ENCODE assay signal across 8 cellular contexts in genomic region chr1:30908446-30908885, GRCh38. TPM values are rescaled to one million over a fixed set of nuclear protein-coding genes. Genes with fewer than 3 reads are reported as not detected.
DNase-seq lines count a peak whose midpoint lies in the region; ATAC-seq, FAIRE-seq and TF ChIP-seq lines count a peak whose summit lies in the region.

A gene with protein sequence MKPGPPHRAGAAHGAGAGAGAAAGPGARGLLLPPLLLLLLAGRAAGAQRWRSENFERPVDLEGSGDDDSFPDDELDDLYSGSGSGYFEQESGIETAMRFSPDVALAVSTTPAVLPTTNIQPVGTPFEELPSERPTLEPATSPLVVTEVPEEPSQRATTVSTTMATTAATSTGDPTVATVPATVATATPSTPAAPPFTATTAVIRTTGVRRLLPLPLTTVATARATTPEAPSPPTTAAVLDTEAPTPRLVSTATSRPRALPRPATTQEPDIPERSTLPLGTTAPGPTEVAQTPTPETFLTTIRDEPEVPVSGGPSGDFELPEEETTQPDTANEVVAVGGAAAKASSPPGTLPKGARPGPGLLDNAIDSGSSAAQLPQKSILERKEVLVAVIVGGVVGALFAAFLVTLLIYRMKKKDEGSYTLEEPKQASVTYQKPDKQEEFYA (minus strand): TSS chr1:30908758. CDS start chr1:30908586, 172 bp downstream.

- H3K79me1 ChIP-seq in IMR-90 (ENCODE audit: low read depth in 1 of 2, low read length in 2 of 2), result peaks cover 31 to 48% of the 10 kb centered on the region in 2 experiments

- no peak for TF ChIP-seq CTCF in CD14-positive monocyte (IDR thresholded peaks at IDR 0.05)
- TF ChIP-seq CTCF in IMR-90 (conservative IDR thresholded peaks at IDR 0.05; ENCODE audit: low read depth, low read length), result no peak
- no peak for TF ChIP-seq CTCF in GM12878 (IDR thresholded peaks at IDR 0.05 in 2 of 3, conservative IDR thresholded peaks at IDR 0.05 in 1 of 3; ENCODE audit: control insufficient read depth in 2 of 3, extremely low read depth in 1 of 3, insufficient read depth in 1 of 3, low read depth in 3 of 3, low read length in 3 of 3)
- no peak for TF ChIP-seq CTCF in smooth muscle cell (IDR thresholded peaks at IDR 0.05; ENCODE audit: borderline replicate concordance, insufficient read depth, poor library complexity, severe bottlenecking)

- peaks cover 12% of the 10 kb centered on the region for H3F3A ChIP-seq in smooth muscle cell (ENCODE audit: low read depth)

- peaks cover 62% of the 10 kb centered on the region for H3K4me1 Mint-ChIP-seq in CD14-positive monocyte

- H3K9ac ChIP-seq in IMR-90 (ENCODE audit: low read depth, low read length) (peak within 1 kb of the TSS; percentile 81), GM12878 (ENCODE audit: control insufficient read depth, insufficient read depth, low read length) (no peak within 1 kb of the TSS), smooth muscle cell (ENCODE audit: low read depth) (peak within 1 kb of the TSS; percentile 77)

- peaks cover 7 to 10% of the 10 kb centered on the region in 2 donors for H3K36me3 Mint-ChIP-seq in CD14-positive monocyte

- SMC1A ChIA-PET in GM12878 (lab: Charles Lee; ENCODE audit: uncharacterized antibody, unreplicated experiment), result no interaction called here

- H3K27me3 ChIP-seq in IMR-90 (ENCODE audit: control insufficient read depth, insufficient read depth, low read length) (no peaks in the 10 kb centered on the region), GM12878 (replicated peaks in 1 of 2; ENCODE audit: control insufficient read depth in 2 of 2, insufficient read depth in 2 of 2, low read length in 1 of 2) (peaks cover 16% of the 10 kb centered on the region in 2 experiments), smooth muscle cell (ENCODE audit: low read depth) (no peaks in the 10 kb centered on the region)

- CTCF ChIA-PET in IMR-90 (lab: Yijun Ruan, JAX) (interaction anchor here (0.6 to 7.7 kb wide), 2 partner anchors 106 to 129 kb away, joined by 3 to 122 read pairs; no protein-coding TSS in a partner anchor), GM12878 (lab: Yijun Ruan, JAX) (no interaction called here)

- 0% methylated on average over 39 of the region's 86 CpGs; no CpG with 5 or more reads in 1 of the 2 experiments for WGBS in IMR-90 (ENCODE audit: extremely low coverage in 2 of 2, insufficient read length in 1 of 2), 2 experiments
- WGBS in GM12878 (ENCODE audit: insufficient coverage, insufficient replicate concordance, low lambda C conversion rate, missing lambda C conversion rate), result no CpG with 5 or more reads among the region's 86 CpGs
- no CpG with 5 or more reads among the region's 86 CpGs for WGBS in smooth muscle cell (ENCODE audit: low lambda C conversion rate)

- H3K23ac ChIP-seq in IMR-90 (ENCODE audit: low read depth, low read length), result peak within 1 kb of the TSS; percentile 58

- peaks cover 46 to 62% (median 52%) of the 10 kb centered on the region in 3 donors for H3K27me3 Mint-ChIP-seq in CD14-positive monocyte (ENCODE audit: low read depth in 3 of 3)

- peak within 1 kb of the TSS; percentile 94 for H4K5ac ChIP-seq in IMR-90 (ENCODE audit: low read depth, low read length)

- POLR2A ChIA-PET in IMR-90 (lab: Charles Lee; ENCODE audit: unreplicated experiment) (no interaction called here), GM12878 (lab: Charles Lee) (no interaction called here)

- H2AK5ac ChIP-seq in IMR-90 (ENCODE audit: low read depth, low read length), result peak within 1 kb of the TSS; percentile 80

- BruUV-seq in IMR-90 (replicated peaks; lab: Mats Ljungman, UMichigan) (no TSS peak), GM12878 (replicated peaks; lab: Mats Ljungman, UMichigan) (no TSS peak)

- peak within 1 kb of the TSS; percentile 68; the same call in 1 of the 2 replicates for H3K18ac ChIP-seq in IMR-90 (ENCODE audit: low read depth, low read length)

- H2BK120ac ChIP-seq in IMR-90 (ENCODE audit: low read depth, low read length), result peak within 1 kb of the TSS; percentile 83

- H2BK20ac ChIP-seq in IMR-90 (ENCODE audit: low read depth, low read length), result peak within 1 kb of the TSS; percentile 27

- TF ChIP-seq POLR2A in IMR-90 (IDR thresholded peaks at IDR 0.05; ENCODE audit: low read depth, low read length), result no peak
- no peak for TF ChIP-seq POLR2A in GM12878 (IDR thresholded peaks at IDR 0.05; ENCODE audit: low read depth, low read length)

- in situ Hi-C loops in IMR-90 (cut with MboI; ENCODE audit: low sequenced_read_pairs) (no loop called here), GM12878 (cut with MboI) (no loop called here)

- intact Hi-C loops in CD14-positive monocyte (cut with micrococcal nuclease) (no loop called here), IMR-90 (cut with micrococcal nuclease) (no loop called here), GM12878 (cut with micrococcal nuclease; ENCODE audit: unreplicated experiment) (no loop called here)

- dilution Hi-C loops in IMR-90 (cut with HindIII; ENCODE audit: low sequenced_read_pairs, unreplicated experiment), result loop anchor here (25.0 kb wide), 1 partner anchor 96 kb away; no protein-coding TSS in a partner anchor

- H3K9me3 ChIP-seq in IMR-90 (ENCODE audit: control insufficient read depth, insufficient read depth, low read length) (no peaks in the 10 kb centered on the region), GM12878 (replicated peaks; ENCODE audit: control insufficient read depth, insufficient read depth, low read length) (no peaks in the 10 kb centered on the region), smooth muscle cell (replicated peaks; ENCODE audit: low read depth) (no peaks in the 10 kb centered on the region)

- RAD21 ChIA-PET in GM12878 (lab: Charles Lee; ENCODE audit: unreplicated experiment), result interaction anchor here (0.6 kb wide), 1 partner anchor 125 kb away, joined by 3 read pairs; no protein-coding TSS in a partner anchor

- H3K4me1 ChIP-seq in IMR-90 (ENCODE audit: control insufficient read depth, insufficient read depth, low read length), result peaks cover 23% of the 10 kb centered on the region
- H3K4me1 ChIP-seq in GM12878 (ENCODE audit: control insufficient read depth, insufficient read depth, low read length), result no peaks in the 10 kb centered on the region
- H3K4me1 ChIP-seq in smooth muscle cell (ENCODE audit: low read depth), result peaks cover 25% of the 10 kb centered on the region

- DNase-seq in CD14-positive monocyte (ENCODE audit: low spot score) (no peak), IMR-90 (no peak), GM12878 (ENCODE audit: low read depth, low spot score) (no peak), iPS-NIHi11 (ENCODE audit: low spot score) (peak; percentile 78), smooth muscle cell (lab: John Stamatoyannopoulos, UW; ENCODE audit: unreplicated experiment) (no peak)
- DNase-seq in NK-92 treated with Interleukin-12 subunit alpha and Interleukin-12 subunit beta, amount 100 ng/mL, for 24 hours (lab: John Stamatoyannopoulos, UW), result no peak
- no peak for DNase-seq in activated CD8-positive, alpha-beta memory T cell treated with anti-CD3 and anti-CD28 coated beads for 24 hours

- peak within 1 kb of the TSS in 6 of 7 donors; percentile 19 to 88 (median 42) for H3K27ac Mint-ChIP-seq in CD14-positive monocyte

- H3K4me3 ChIP-seq in IMR-90 (ENCODE audit: insufficient read depth, low read depth, low read length), result peak within 1 kb of the TSS; percentile 85
- no peak within 1 kb of the TSS for H3K4me3 ChIP-seq in GM12878
- H3K4me3 ChIP-seq in smooth muscle cell, result peak within 1 kb of the TSS; percentile 67

- H3K79me2 ChIP-seq in GM12878 (ENCODE audit: control insufficient read depth, insufficient read depth, low read length) (no peaks in the 10 kb centered on the region), smooth muscle cell (ENCODE audit: low read depth) (peaks cover 34% of the 10 kb centered on the region)

- ATAC-seq in IMR-90 (ENCODE audit: low read depth) (peak; percentile 84), GM12878 (0 out of 3 replicates have a peak, but pooled peaks have one; percentile 12), HG03135 (IDR thresholded peaks at IDR 0.05; ENCODE audit: unreplicated experiment) (no peak)

- no peak for TF ChIP-seq EP300 in GM12878 (IDR thresholded peaks at IDR 0.05; ENCODE audit: borderline replicate concordance in 1 of 2, control insufficient read depth in 1 of 2, low read depth in 2 of 2, low read length in 2 of 2)

- peaks cover 43% of the 10 kb centered on the region for H4K20me1 ChIP-seq in IMR-90 (ENCODE audit: insufficient read depth, low read length)
- no peaks in the 10 kb centered on the region for H4K20me1 ChIP-seq in GM12878 (ENCODE audit: control insufficient read depth, insufficient read depth)
- H4K20me1 ChIP-seq in smooth muscle cell (ENCODE audit: low read depth), result peaks cover 40% of the 10 kb centered on the region

- H2BK5ac ChIP-seq in IMR-90 (ENCODE audit: low read depth, low read length, poor library complexity, severe bottlenecking), result peak within 1 kb of the TSS; percentile 39

- TF ChIP-seq RAD21 in IMR-90 (IDR thresholded peaks at IDR 0.05; ENCODE audit: low read length) (no peak), GM12878 (IDR thresholded peaks at IDR 0.05; ENCODE audit: insufficient read depth, low read depth, low read length) (no peak)

- H2BK15ac ChIP-seq in IMR-90 (ENCODE audit: low read depth, low read length), result peak within 1 kb of the TSS; percentile 44; the same call in 2 of the 3 replicates

- H3K4ac ChIP-seq in IMR-90 (ENCODE audit: low read depth, low read length), result peak within 1 kb of the TSS; percentile 83

- peaks cover 19% of the 10 kb centered on the region; the same call in 1 of the 2 replicates for H3K9me1 ChIP-seq in IMR-90 (ENCODE audit: insufficient read depth, low read length)

- FAIRE-seq in GM12878 (lab: Jason Lieb, UNC), result no peak

- peak within 1 kb of the TSS; percentile 87 for H2AK9ac ChIP-seq in IMR-90 (replicated peaks; ENCODE audit: low read depth, low read length, poor library complexity)

- H3K36me3 ChIP-seq in IMR-90 (ENCODE audit: control insufficient read depth, insufficient read depth, low read length), result no peaks in the 10 kb centered on the region
- H3K36me3 ChIP-seq in GM12878 (ENCODE audit: control insufficient read depth in 2 of 2, insufficient read depth in 2 of 2, low read length in 1 of 2), result no peaks in the 10 kb centered on the region
- no peaks in the 10 kb centered on the region for H3K36me3 ChIP-seq in smooth muscle cell (ENCODE audit: low read depth)

- H3K14ac ChIP-seq in IMR-90 (replicated peaks; ENCODE audit: low read depth, low read length), result peak within 1 kb of the TSS; percentile 79

- peak within 1 kb of the TSS; percentile 81 to 84 for H4K8ac ChIP-seq in IMR-90 (ENCODE audit: low read depth in 2 of 2, low read length in 2 of 2)

- peak within 1 kb of the TSS; percentile 76 for H4K91ac ChIP-seq in IMR-90 (ENCODE audit: insufficient read depth, low read depth, low read length)

- peaks cover 0 to 14% (median 7%) of the 10 kb centered on the region in 7 donors for H3K9me3 Mint-ChIP-seq in CD14-positive monocyte

- H3K56ac ChIP-seq in IMR-90 (ENCODE audit: extremely low read depth, insufficient read depth, low read length), result no peak within 1 kb of the TSS

- H3K27ac ChIP-seq in IMR-90 (ENCODE audit: insufficient read depth, low read length) (peak within 1 kb of the TSS; percentile 39), GM12878 (ENCODE audit: control insufficient read depth, insufficient read depth) (no peak within 1 kb of the TSS), smooth muscle cell (ENCODE audit: low read depth) (peak within 1 kb of the TSS; percentile 44)

- H3K4me3 Mint-ChIP-seq in CD14-positive monocyte, result peak within 1 kb of the TSS; percentile 78 to 92

- H3K4me2 ChIP-seq in IMR-90 (ENCODE audit: low read depth, low read length) (peak within 1 kb of the TSS; percentile 98), GM12878 (ENCODE audit: control insufficient read depth, insufficient read depth) (no peak within 1 kb of the TSS), smooth muscle cell (peak within 1 kb of the TSS; percentile 95)

- peak within 1 kb of the TSS; percentile 92 for H2AFZ ChIP-seq in IMR-90 (replicated peaks; ENCODE audit: low read length, poor library complexity)
- no peak within 1 kb of the TSS for H2AFZ ChIP-seq in GM12878 (ENCODE audit: control insufficient read depth, low read depth, low read length)
- H2AFZ ChIP-seq in smooth muscle cell (ENCODE audit: low read depth), result peak within 1 kb of the TSS; percentile 85

RNA-seq across cellular contexts. Expression of the gene that starts here (rescaled TPM):
- under 1 TPM; 0.05 to 0.12 TPM for polyA plus RNA-seq in CD14-positive monocyte
- 13.1 and 14.2 TPM in 2 replicates for total RNA-seq in IMR-90 (2012; rRNA removed)
- polyA plus RNA-seq in IMR-90 (2012; rRNA removed), result 71.5 and 75.7 TPM in 2 replicates
- 47.3 and 81.5 TPM in 2 replicates for polyA plus RNA-seq in IMR-90 (2012; cell fraction: cytosol; rRNA removed)
- 36.2 and 50.9 TPM in 2 replicates for polyA plus RNA-seq in IMR-90 (2012; cell fraction: nucleus; rRNA removed; ENCODE audit: low replicate concordance)
- 0.06 and 0.24 TPM in 2 replicates for total RNA-seq in GM12878 (2013; cell fraction: nucleolus; rRNA removed)
- total RNA-seq in GM12878 (2014; rRNA removed), result under 0.01 TPM in 1 of 2 replicates, not detected in the other
- total RNA-seq in GM12878 (2014; rRNA removed; fragmentation: Illumina TruSeq; extraction: Trizol), result 0.05 and 0.09 TPM in 2 replicates
- 0.24 and 0.36 TPM in 2 replicates for total RNA-seq in GM12878 (2021)
- 0.12 TPM for polyA plus RNA-seq in GM12878 (2011; ENCODE audit: low read depth)
- polyA plus RNA-seq in GM12878 (2011; rRNA removed), result 0.13 and 0.46 TPM in 2 replicates
- 0.57 and 0.70 TPM in 2 replicates for polyA plus RNA-seq in GM12878 (2011; cell fraction: cytosol; rRNA removed)
- polyA plus RNA-seq in GM12878 (2011; cell fraction: nucleus; rRNA removed), result 0.66 and 0.72 TPM in 2 replicates
- 0.08 and 0.22 TPM in 2 replicates for polyA plus RNA-seq in GM12878 (2012)
- 0.04 TPM in 1 of 2 replicates, not detected in the other for polyA plus RNA-seq in GM12878 (2014; fragmentation: Illumina TruSeq; extraction: Trizol)
- under 1 TPM in 1 of 2 experiments, not detected in 1; under 0.01 TPM for polyA plus RNA-seq in GM12878 (2014; fragmentation: Nextera tagmentation; extraction: Ambion mirVana)
- 0.10 and 0.23 TPM in 2 replicates for polyA plus RNA-seq in GM12878 (2014; rRNA removed)
- under 1 TPM in 1 of 2 experiments, not detected in 1; 0.04 TPM for polyA plus RNA-seq in GM12878 (2016; fragmentation: Nextera tagmentation; extraction: Ambion mirVana)
- polyA minus RNA-seq in GM12878 (2011; rRNA and poly(A)+ RNA removed), result 0.37 and 0.67 TPM in 2 replicates
- polyA minus RNA-seq in GM12878 (2011; cell fraction: cytosol; rRNA and poly(A)+ RNA removed), result 1.1 TPM in 1 of 2 replicates, not detected in the other
- 0.24 and 0.38 TPM in 2 replicates for polyA minus RNA-seq in GM12878 (2011; cell fraction: nucleus; rRNA and poly(A)+ RNA removed)
- 45.8 and 46.3 TPM in 2 replicates for total RNA-seq in smooth muscle cell
- polyA plus RNA-seq in smooth muscle cell, result 86.8 and 112 TPM in 2 replicates

Comparison
In these comparisons a context has a peak if more than half of its experiments do, and no peak if none do; other contexts are left out.
1. RNA of the gene that starts here (total RNA-seq): 45.8 to 46.3 TPM in smooth muscle cell and 13.1 to 14.2 TPM in IMR-90; under 0.01 to 0.36 TPM in GM12878; every median in the first group is over 10 times any median in the second.
2. RNA of the gene that starts here (polyA plus RNA-seq): 86.8 to 112 TPM in smooth muscle cell and 36.2 to 81.5 TPM in IMR-90; 0.05 to 0.12 TPM in CD14-positive monocyte and under 0.01 to 0.72 TPM in GM12878; every median in the first group is over 10 times any median in the second.